Comparison of ENCODE assay signal across 8 cellular contexts in genomic region chr12:32533971-32534590, GRCh38.
DNase-seq lines count a peak whose midpoint lies in the region; ATAC-seq, FAIRE-seq and TF ChIP-seq lines count a peak whose summit lies in the region.

No MANE protein-coding gene starts in this region.

- no peak overlapping the region for H3K27ac ChIP-seq in cardiac muscle cell

- peak; percentile 93 for FAIRE-seq in A204.1 (lab: Jason Lieb, UNC)

- ATAC-seq in GM18505 (IDR thresholded peaks at IDR 0.05; ENCODE audit: unreplicated experiment) = peak; percentile 73
- ATAC-seq in HG03432 (IDR thresholded peaks at IDR 0.05; ENCODE audit: unreplicated experiment) = peak; percentile 77

- H3K4me3 ChIP-seq in cardiac muscle cell = no peak overlapping the region

- no peak for TF ChIP-seq CTCF in cardiac muscle cell (IDR thresholded peaks at IDR 0.05; ENCODE audit: low read depth, low read length)

- H3K36me3 ChIP-seq in cardiac muscle cell = no peaks in the 10 kb centered on the region

- no peak for TF ChIP-seq POLR2A in GM18505 (IDR thresholded peaks at IDR 0.05; ENCODE audit: borderline replicate concordance, extremely low read depth, insufficient read depth, insufficient read length)

- no peaks in the 10 kb centered on the region for H3K9me3 ChIP-seq in cardiac muscle cell (ENCODE audit: low read depth)

- DNase-seq in T1000 (lab: John Stamatoyannopoulos, UW) (peak; percentile 69), cardiac muscle cell (ENCODE audit: low read depth in 1 of 2, low spot score in 1 of 2) (peak; percentile 67 to 77), pulmonary artery endothelial cell (ENCODE audit: low read depth, low spot score) (peak; percentile 43), NCI-H2081 treated with DMSO at 0.1 percent for 48 hours (lab: John Stamatoyannopoulos, UW) (no peak), NCI-H1694 treated with DMSO at 0.1 percent for 48 hours (lab: John Stamatoyannopoulos, UW) (no peak)

- H3K27me3 ChIP-seq in cardiac muscle cell = no peaks in the 10 kb centered on the region

- H3K4me1 ChIP-seq in cardiac muscle cell (ENCODE audit: low read depth) = peaks cover 25% of the 10 kb centered on the region

Comparison
In these comparisons a context has a peak if more than half of its experiments do, and no peak if none do; other contexts are left out.
1. DNase-seq: peak in T1000 (single experiment), cardiac muscle cell (2 of 2) and pulmonary artery endothelial cell (single experiment); none in NCI-H2081 treated with DMSO at 0.1 percent for 48 hours (single experiment) and NCI-H1694 treated with DMSO at 0.1 percent for 48 hours (single experiment).